Comparison of ENCODE assay signal across 13 cellular contexts in the genomic region with DNA sequence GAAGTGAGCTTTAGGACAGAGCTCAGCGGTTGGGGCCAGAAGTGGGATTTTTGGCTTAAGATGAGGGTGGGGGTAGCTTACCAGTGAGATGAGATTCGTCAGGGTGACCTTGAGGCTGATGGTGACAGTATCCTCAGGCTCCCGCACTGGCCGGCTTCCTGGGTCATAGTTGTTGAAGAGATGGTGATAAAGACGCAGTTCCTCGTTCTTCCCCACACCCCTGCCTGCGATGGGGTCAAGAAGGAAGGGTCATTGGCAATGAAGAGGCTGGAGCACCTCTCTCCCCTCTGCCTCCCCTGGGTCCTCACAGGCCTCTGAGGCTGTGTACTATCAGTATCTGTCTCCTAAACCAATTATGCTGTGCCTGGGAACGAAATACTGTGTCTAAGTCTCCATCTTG. TPM values are rescaled to one million over a fixed set of nuclear protein-coding genes. Genes with fewer than 3 reads are reported as not detected.
DNase-seq lines count a peak whose midpoint lies in the region; ATAC-seq and TF ChIP-seq lines count a peak whose summit lies in the region.
"Had no signal": no experiment of that assay in that cellular context is flagged by ENCODE, and none has a peak within 500 bp of the region (broad histone marks: within the 10 kb centered on the region; RNA-seq: fewer than 3 reads in every experiment).

No MANE protein-coding gene starts in this region.

- H3K36me3 ChIP-seq in heart right ventricle (peaks cover 0 to under 1% (median 0%) of the 10 kb centered on the region in 9 donors), tibial nerve (peaks cover 0 to 2% (median 0%) of the 10 kb centered on the region in 3 donors)
- H3K36me3 ChIP-seq: adrenal gland had no signal

- DNase-seq in heart right ventricle = no peak
- no peak for DNase-seq in cardiac septum (ENCODE audit: low spot score)
- no peak for DNase-seq in activated CD8-positive, alpha-beta T cell treated with anti-CD3 and anti-CD28 coated beads, Interleukin-2, amount 10 ng/mL, durations not matched to agents 7 days and 5 days
- DNase-seq in tibial nerve (ENCODE audit: low spot score in 2 of 2) = no peak
- DNase-seq in GM10248 (ENCODE audit: extremely low spot score) = no peak
- no peak for DNase-seq in activated effector memory CD4-positive, alpha-beta T cell treated with Interleukin-2 at 50 U/mL for 16 hours
- DNase-seq: activated CD4-positive, alpha-beta T cell treated with anti-CD3 and anti-CD28 coated beads for 1 hour; GF-D8 had no signal

- no peak overlapping the region for H3K4me3 Mint-ChIP-seq in activated CD8-positive, alpha-beta T cell treated with anti-CD3 and anti-CD28 coated beads, Interleukin-2, amount 10 ng/mL, durations not matched to agents 7 days and 5 days
- H3K4me3 Mint-ChIP-seq: mesothelial cell of epicardium had no signal

- H3K9me3 ChIP-seq in heart right ventricle (no peaks in the 10 kb centered on the region), tibial nerve (no peaks in the 10 kb centered on the region)
- H3K9me3 ChIP-seq: adrenal gland had no signal

- H3K27ac ChIP-seq in heart right ventricle = peak overlapping the region in 7 of 10 donors; percentile 31 to 71 (median 60)
- H3K27ac ChIP-seq in layer of hippocampus (ENCODE audit: low read depth, low read length) = peak overlapping the region; percentile 76
- H3K27ac ChIP-seq in tibial nerve = peak overlapping the region; percentile 10 to 75 (median 46)

- H3K4me3 ChIP-seq in heart right ventricle (no peak overlapping the region), tibial nerve (no peak overlapping the region)
- H3K4me3 ChIP-seq: adrenal gland had no signal

- CTCF ChIA-PET in activated CD8-positive, alpha-beta T cell treated with anti-CD3 and anti-CD28 coated beads, Interleukin-2, amount 10 ng/mL, durations not matched to agents 7 days and 5 days (lab: Charles Lee) = interaction anchor here (0.8 to 2.1 kb wide), 16 partner anchors 8 to 338 kb away, joined by 3 to 14 read pairs (median 5); a partner anchor contains a TSS
- CTCF ChIA-PET in GM10248 (lab: Yijun Ruan, JAX) = interaction anchor here (0.9 to 3.0 kb wide), 15 partner anchors 11 to 336 kb away, joined by 3 to 9 read pairs (median 4); a partner anchor contains a TSS

- peaks cover 38% of the 10 kb centered on the region for H3K4me1 Mint-ChIP-seq in activated CD8-positive, alpha-beta T cell treated with anti-CD3 and anti-CD28 coated beads, Interleukin-2, amount 10 ng/mL, durations not matched to agents 7 days and 5 days (ENCODE audit: low read depth)

- TF ChIP-seq POLR2A in tibial nerve (IDR thresholded peaks at IDR 0.05) = no peak

- H3K9me3 Mint-ChIP-seq in activated CD8-positive, alpha-beta T cell treated with anti-CD3 and anti-CD28 coated beads, Interleukin-2, amount 10 ng/mL, durations not matched to agents 7 days and 5 days (ENCODE audit: insufficient read depth) = no peaks in the 10 kb centered on the region
- H3K9me3 Mint-ChIP-seq: mesothelial cell of epicardium had no signal

- H3K27me3 ChIP-seq in heart right ventricle (peaks cover 0 to 36% (median 21%) of the 10 kb centered on the region in 7 donors), layer of hippocampus (ENCODE audit: control insufficient read depth, insufficient read depth, low read length) (no peaks in the 10 kb centered on the region), tibial nerve (peaks cover 0 to 19% of the 10 kb centered on the region in 2 donors)
- H3K27me3 ChIP-seq: adrenal gland had no signal

- TF ChIP-seq CTCF in heart right ventricle (IDR thresholded peaks at IDR 0.05) = no peak
- no peak for TF ChIP-seq CTCF in tibial nerve (IDR thresholded peaks at IDR 0.05)
- no peak for TF ChIP-seq CTCF in GM10248 (IDR thresholded peaks at IDR 0.05; ENCODE audit: control extremely low read depth, extremely low read depth, low read depth, missing control alignments)

- TF ChIP-seq EP300 in tibial nerve (IDR thresholded peaks at IDR 0.05) = no peak

- ATAC-seq in heart right ventricle (no peak), HG02759 (IDR thresholded peaks at IDR 0.05; ENCODE audit: unreplicated experiment) (no peak)
- ATAC-seq in activated CD8-positive, alpha-beta T cell treated with anti-CD3 and anti-CD28 coated beads, Interleukin-2, amount 10 ng/mL, durations not matched to agents 7 days and 5 days = no peak

- intact Hi-C loops in heart right ventricle (cut with DNase I) = loop anchor here in 3 of 10 donors (2.0 to 5.0 kb wide), 3 partner anchors 115 to 190 kb away; a partner anchor contains a TSS
- intact Hi-C loops in cardiac septum (cut with DNase I) = loop anchor here (5.0 kb wide), 1 partner anchor 190 kb away; a partner anchor contains a TSS

- H3K4me1 ChIP-seq in heart right ventricle (peaks cover 0 to 47% (median 32%) of the 10 kb centered on the region in 9 donors), tibial nerve (peaks cover 0 to 53% (median 22%) of the 10 kb centered on the region in 4 donors)

- H3K27me3 Mint-ChIP-seq in activated CD8-positive, alpha-beta T cell treated with anti-CD3 and anti-CD28 coated beads, Interleukin-2, amount 10 ng/mL, durations not matched to agents 7 days and 5 days (ENCODE audit: low read depth) = peaks cover 13% of the 10 kb centered on the region

- 59 to 69% methylated on average over 8 of the region's 8 CpGs for WGBS in heart right ventricle, 2 donors
- WGBS in tibial nerve, 2 donors = 63 to 74% methylated on average over 8 of the region's 8 CpGs

- POLR2A ChIA-PET in activated CD8-positive, alpha-beta T cell treated with anti-CD3 and anti-CD28 coated beads, Interleukin-2, amount 10 ng/mL, durations not matched to agents 7 days and 5 days (lab: Charles Lee) = interaction anchor here (1.4 kb wide), 1 partner anchor 46 kb away, joined by 6 read pairs; a partner anchor contains a TSS
- POLR2A ChIA-PET in GM10248 (lab: Yijun Ruan, JAX) = no interaction called here

- no peaks in the 10 kb centered on the region for H3K36me3 Mint-ChIP-seq in activated CD8-positive, alpha-beta T cell treated with anti-CD3 and anti-CD28 coated beads, Interleukin-2, amount 10 ng/mL, durations not matched to agents 7 days and 5 days (ENCODE audit: low read depth)

- peak overlapping the region; percentile 46 for H3K27ac Mint-ChIP-seq in activated CD8-positive, alpha-beta T cell treated with anti-CD3 and anti-CD28 coated beads, Interleukin-2, amount 10 ng/mL, durations not matched to agents 7 days and 5 days
- H3K27ac Mint-ChIP-seq: mesothelial cell of epicardium had no signal

RNA-seq across cellular contexts. Expression of a gene that starts 0.4 kb away (rescaled TPM):
- total RNA-seq in heart right ventricle (1 to 10 TPM in 3 of 10 donors, under 1 TPM in 7; 0.19 to 1.6 (median 0.53) TPM), cardiac septum (5.5 TPM), tibial nerve (1 to 10 TPM in 2 of 4 donors, under 1 TPM in 2; 0.22 to 2.5 (median 1.0) TPM)
- under 1 TPM; 0.44 to 0.71 TPM for polyA plus RNA-seq in heart right ventricle
- under 1 TPM; 0.26 to 0.45 TPM for total RNA-seq in activated CD8-positive, alpha-beta T cell treated with anti-CD3 and anti-CD28 coated beads, Interleukin-2, amount 10 ng/mL, durations not matched to agents 7 days and 5 days

RNA-seq across cellular contexts. Expression of a gene that starts 3.2 kb away (rescaled TPM):
- total RNA-seq in heart right ventricle (under 1 TPM in 9 of 10 donors, not detected in 1; 0.28 to 0.86 (median 0.39) TPM), cardiac septum (0.46 TPM), tibial nerve (1 to 10 TPM in 3 of 4 donors, under 1 TPM in 1; 0.90 to 2.0 (median 1.3) TPM)
- under 1 TPM; 0.44 to 0.57 TPM for polyA plus RNA-seq in heart right ventricle
- total RNA-seq in activated CD8-positive, alpha-beta T cell treated with anti-CD3 and anti-CD28 coated beads, Interleukin-2, amount 10 ng/mL, durations not matched to agents 7 days and 5 days = 1 to 10 TPM in 1 of 2 experiments, under 1 TPM in 1; 0.97 to 1.1 TPM

RNA-seq across cellular contexts. Expression of a gene that starts 29.5 kb away (rescaled TPM):
- total RNA-seq in heart right ventricle (under 1 TPM in 5 of 10 donors, not detected in 5; 0.15 to 0.53 (median 0.39) TPM), cardiac septum (not detected), tibial nerve (not detected)
- under 1 TPM; 0.04 to 0.15 TPM for polyA plus RNA-seq in heart right ventricle
- total RNA-seq in activated CD8-positive, alpha-beta T cell treated with anti-CD3 and anti-CD28 coated beads, Interleukin-2, amount 10 ng/mL, durations not matched to agents 7 days and 5 days = not detected
- total RNA-seq: mesothelial cell of epicardium, urinary bladder had no signal
- polyA plus RNA-seq: adrenal gland had no signal

RNA-seq across cellular contexts. Expression of a gene that starts 37.3 kb away (rescaled TPM):
- total RNA-seq in heart right ventricle (100 to 1,000 TPM; 181 to 312 (median 242) TPM), cardiac septum (176 TPM), tibial nerve (10 to 100 TPM; 30.3 to 42.8 (median 32.3) TPM)
- 100 to 1,000 TPM; 126 to 127 TPM for polyA plus RNA-seq in heart right ventricle
- 10 to 100 TPM; 78.5 to 86.4 TPM for total RNA-seq in activated CD8-positive, alpha-beta T cell treated with anti-CD3 and anti-CD28 coated beads, Interleukin-2, amount 10 ng/mL, durations not matched to agents 7 days and 5 days

RNA-seq across cellular contexts. Expression of a gene that starts 37.5 kb away (rescaled TPM):
- total RNA-seq in heart right ventricle = 100 to 1,000 TPM in 1 of 10 donors, 10 to 100 TPM in 9; 65.0 to 104 (median 80.9) TPM
- polyA plus RNA-seq in heart right ventricle = 100 to 1,000 TPM; 132 to 202 TPM
- total RNA-seq in cardiac septum = 84.7 TPM
- 100 to 1,000 TPM; 239 to 245 TPM for total RNA-seq in activated CD8-positive, alpha-beta T cell treated with anti-CD3 and anti-CD28 coated beads, Interleukin-2, amount 10 ng/mL, durations not matched to agents 7 days and 5 days
- total RNA-seq in tibial nerve = 10 to 100 TPM; 45.0 to 55.0 (median 51.4) TPM
